In the genomic region with DNA sequence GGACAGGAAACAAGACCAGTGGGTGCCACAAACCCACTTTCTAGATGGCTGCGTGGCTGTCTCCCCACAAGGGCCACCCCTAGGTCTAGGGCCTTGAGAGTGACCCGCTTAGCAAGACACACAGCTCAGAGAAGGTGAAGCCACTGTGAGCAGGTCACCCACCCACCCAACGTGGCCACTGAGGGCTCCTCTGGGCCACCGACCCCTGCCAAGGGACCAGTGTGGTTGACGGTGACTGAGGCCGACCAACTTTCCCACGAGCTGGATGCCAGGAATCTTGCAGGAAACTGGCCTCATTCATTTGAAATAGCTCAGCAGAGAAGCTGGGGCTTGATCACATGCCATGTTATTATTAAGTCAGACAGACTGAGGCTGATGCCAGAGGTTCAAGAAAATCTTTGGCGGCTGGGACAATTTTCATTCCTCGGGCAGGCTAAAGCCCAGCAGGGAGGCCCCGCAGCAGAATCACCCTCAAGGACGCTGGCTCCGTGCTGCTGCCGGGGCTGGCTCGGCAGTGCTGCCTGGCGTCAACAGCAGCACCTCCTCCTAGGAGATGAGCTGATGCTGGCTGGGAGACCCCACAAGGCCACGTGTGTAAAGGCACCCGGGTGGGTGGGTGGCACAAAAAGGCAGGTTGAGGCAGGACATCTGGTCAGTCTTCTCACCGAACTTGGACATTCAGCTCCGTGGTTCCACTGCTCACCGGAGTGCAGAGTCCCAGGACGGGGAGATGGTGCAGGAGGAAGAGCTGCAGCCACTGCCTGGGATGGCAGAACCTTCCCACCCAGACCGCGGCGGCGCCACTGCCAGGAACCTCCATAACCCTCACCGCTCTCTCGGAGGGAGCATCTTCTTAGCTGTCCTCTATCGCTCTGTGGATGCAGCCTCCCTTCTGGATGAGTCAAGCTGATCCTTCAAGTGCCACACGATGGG, we compare ENCODE assay signal across 9 cellular contexts. TPM values are rescaled to one million over a fixed set of nuclear protein-coding genes. Genes with fewer than 3 reads are reported as not detected.
DNase-seq lines count a peak whose midpoint lies in the region; ATAC-seq and TF ChIP-seq lines count a peak whose summit lies in the region.
"Had no signal": no experiment of that assay in that cellular context is flagged by ENCODE, and none has a peak within 500 bp of the region (broad histone marks: within the 10 kb centered on the region; RNA-seq: fewer than 3 reads in every experiment).

No MANE protein-coding gene starts in this region.

- in situ Hi-C loops in astrocyte of the cerebellum (cut with HindIII; ENCODE audit: low sequenced_read_pairs), result no loop called here

- H3K9me3 Mint-ChIP-seq in naive thymus-derived CD8-positive, alpha-beta T cell, result no peaks in the 10 kb centered on the region

- intact Hi-C loops in left ventricle myocardium inferior (cut with micrococcal nuclease), result loop anchor here (10.0 kb wide), 1 partner anchor 45 kb away; no protein-coding TSS in a partner anchor

- H3K27me3 ChIP-seq in left ventricle myocardium inferior (ENCODE audit: low read depth), result no peaks in the 10 kb centered on the region

- peaks cover 56% of the 10 kb centered on the region for H3K36me3 ChIP-seq in left ventricle myocardium inferior

- POLR2A ChIA-PET in naive thymus-derived CD8-positive, alpha-beta T cell (lab: Charles Lee), result no interaction called here

- peaks cover 60% of the 10 kb centered on the region for H3K4me1 ChIP-seq in left ventricle myocardium inferior

- H3K4me3 ChIP-seq in astrocyte of the cerebellum (ENCODE audit: low read depth, low read length) (no peak overlapping the region), left ventricle myocardium inferior (no peak overlapping the region)

- no peak for TF ChIP-seq CTCF in astrocyte of the cerebellum (IDR thresholded peaks at IDR 0.05; ENCODE audit: low read depth, low read length, missing control alignments)
- no peak for TF ChIP-seq CTCF in left ventricle myocardium inferior (IDR thresholded peaks at IDR 0.05; ENCODE audit: borderline replicate concordance)

- no peak overlapping the region for H3K4me3 Mint-ChIP-seq in naive thymus-derived CD8-positive, alpha-beta T cell

- H3K4me1 Mint-ChIP-seq in naive thymus-derived CD8-positive, alpha-beta T cell, result peaks cover 0 to 7% (median 0%) of the 10 kb centered on the region in 4 donors

- H3K27ac ChIP-seq in left ventricle myocardium inferior (replicated peaks), result peak overlapping the region; percentile 74

- H3K27ac Mint-ChIP-seq in naive thymus-derived CD8-positive, alpha-beta T cell, result peak overlapping the region in 2 of 10 donors; percentile 44 to 55

- peak; percentile 86 for DNase-seq in EH (ENCODE audit: low read depth)
- peak; percentile 96 for DNase-seq in astrocyte of the cerebellum (ENCODE audit: low read depth)
- DNase-seq in left ventricle myocardium inferior, result peak; percentile 47
- peak; percentile 49 for DNase-seq in pulmonary artery endothelial cell (ENCODE audit: low read depth, low spot score)
- no peak for DNase-seq in naive thymus-derived CD8-positive, alpha-beta T cell
- DNase-seq in cortex of kidney (lab: John Stamatoyannopoulos, UW), result no peak
- no peak for DNase-seq in stimulated activated CD4-positive, alpha-beta T cell treated with anti-CD3 and anti-CD28 coated beads, Interleukin-4, amount 100 ng/mL, for 1 hour
- DNase-seq: NCI-H2081 had no signal

- no peak for ATAC-seq in naive thymus-derived CD8-positive, alpha-beta T cell
- no peak for ATAC-seq in GM19023 (IDR thresholded peaks at IDR 0.05; ENCODE audit: unreplicated experiment)

- no peaks in the 10 kb centered on the region for H3K36me3 Mint-ChIP-seq in naive thymus-derived CD8-positive, alpha-beta T cell

- H3K9me3 ChIP-seq in left ventricle myocardium inferior (replicated peaks), result no peaks in the 10 kb centered on the region

- H3K27me3 Mint-ChIP-seq in naive thymus-derived CD8-positive, alpha-beta T cell, result no peaks in the 10 kb centered on the region

RNA-seq across cellular contexts. Expression of a gene that starts 57.8 kb away (rescaled TPM):
- total RNA-seq in left ventricle myocardium inferior (25.3 TPM), pulmonary artery endothelial cell (23.4 and 24.1 TPM in 2 replicates)
- total RNA-seq in naive thymus-derived CD8-positive, alpha-beta T cell, result 10 to 100 TPM; 24.8 to 25.0 TPM
- polyA plus RNA-seq in naive thymus-derived CD8-positive, alpha-beta T cell, result 10 to 100 TPM in 1 of 3 donors, 1 to 10 TPM in 2; 7.0 to 11.7 (median 9.0) TPM

Comparison
In these comparisons a context has a peak if more than half of its experiments do, and no peak if none do; other contexts are left out.
1. DNase-seq: peak in EH (single experiment), astrocyte of the cerebellum (single experiment), left ventricle myocardium inferior (single experiment) and pulmonary artery endothelial cell (single experiment); none in naive thymus-derived CD8-positive, alpha-beta T cell (0 of 10), cortex of kidney (single experiment) and stimulated activated CD4-positive, alpha-beta T cell treated with anti-CD3 and anti-CD28 coated beads, Interleukin-4, amount 100 ng/mL, for 1 hour (single experiment).